ENCODE assay signal across 22 cellular contexts in the genomic region with DNA sequence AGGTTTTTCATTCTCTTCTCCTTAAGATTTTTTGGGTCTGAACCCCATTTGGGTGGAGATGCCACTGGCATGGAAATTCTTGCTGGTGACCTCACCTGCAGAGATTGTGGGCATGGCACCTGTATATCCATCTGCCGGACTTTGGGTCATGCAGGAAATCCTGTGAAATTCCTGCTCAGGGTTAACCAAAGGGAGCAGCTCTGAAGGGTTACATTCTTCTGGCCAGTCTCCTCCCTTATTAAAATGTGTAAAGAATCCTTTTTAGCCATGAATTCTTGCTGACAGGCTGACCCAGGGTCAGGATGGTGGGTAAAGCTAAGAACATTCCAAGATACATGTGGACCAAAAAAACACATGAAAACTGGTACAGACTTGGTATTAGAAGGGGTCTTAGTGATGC. TPM values are rescaled to one million over a fixed set of nuclear protein-coding genes. Genes with fewer than 3 reads are reported as not detected.
DNase-seq lines count a peak whose midpoint lies in the region; ATAC-seq, FAIRE-seq and TF ChIP-seq lines count a peak whose summit lies in the region.
"Had no signal": no experiment of that assay in that cellular context is flagged by ENCODE, and none has a peak within 500 bp of the region (broad histone marks: within the 10 kb centered on the region; RNA-seq: fewer than 3 reads in every experiment).

No MANE protein-coding gene starts in this region.

- no peaks in the 10 kb centered on the region for H3K36me3 ChIP-seq in endothelial cell of umbilical vein (ENCODE audit: control insufficient read depth in 2 of 2, extremely low read depth in 1 of 2, insufficient read depth in 2 of 2, low read length in 2 of 2)
- peaks cover 11% of the 10 kb centered on the region for H3K36me3 ChIP-seq in upper lobe of right lung
- H3K36me3 ChIP-seq: BLaER1 had no signal

- dilution Hi-C loops in endothelial cell of umbilical vein (cut with MboI; ENCODE audit: extremely low pct_ligation_motif_present, low sequenced_read_pairs): no loop called here

- no peaks in the 10 kb centered on the region for H3K27me3 ChIP-seq in endothelial cell of umbilical vein (ENCODE audit: control insufficient read depth in 2 of 2, insufficient read depth in 2 of 2, low read length in 2 of 2)
- H3K27me3 ChIP-seq in upper lobe of right lung: no peaks in the 10 kb centered on the region
- H3K27me3 ChIP-seq: BLaER1, SJSA1 had no signal

- no peak overlapping the region for H3K9ac ChIP-seq in endothelial cell of umbilical vein (replicated peaks; ENCODE audit: extremely low read depth, insufficient read depth, low read length)
- H3K9ac ChIP-seq: BLaER1 had no signal

- no TSS peak for BruUV-seq in endothelial cell of umbilical vein (replicated peaks; lab: Mats Ljungman, UMichigan)

- no peak for FAIRE-seq in endothelial cell of umbilical vein (lab: Jason Lieb, UNC)
- FAIRE-seq: GM12891, RCC 7860 had no signal

- ATAC-seq in upper lobe of right lung: peak; percentile 59
- ATAC-seq in HG02588 (IDR thresholded peaks at IDR 0.05; ENCODE audit: unreplicated experiment): no peak
- no peak for ATAC-seq in activated CD4-positive, CD25-positive, alpha-beta regulatory T cell treated with anti-CD3 and anti-CD28 coated beads, Interleukin-2, amount 50 U/mL, for 24 hours
- ATAC-seq: Right ventricle myocardium inferior had no signal

- H3K9me1 ChIP-seq in endothelial cell of umbilical vein (replicated peaks; ENCODE audit: control insufficient read depth, extremely low read depth, insufficient read depth, low read length): no peaks in the 10 kb centered on the region

- no peak for TF ChIP-seq POLR2A in endothelial cell of umbilical vein (IDR thresholded peaks at IDR 0.05; ENCODE audit: low read depth, low read length)

- POLR2A ChIA-PET in endothelial cell of umbilical vein (lab: Charles Lee): no interaction called here

- H3K4me3 ChIP-seq in endothelial cell of umbilical vein (replicated peaks in 1 of 3; ENCODE audit: insufficient read depth in 1 of 3, low read depth in 1 of 3, low read length in 3 of 3) (no peak overlapping the region), upper lobe of right lung (no peak overlapping the region)
- H3K4me3 ChIP-seq: BLaER1, SJSA1 had no signal

- no peaks in the 10 kb centered on the region for H3K9me3 ChIP-seq in endothelial cell of umbilical vein (replicated peaks; ENCODE audit: control insufficient read depth, insufficient read depth, low read length)
- no peaks in the 10 kb centered on the region for H3K9me3 ChIP-seq in upper lobe of right lung
- H3K9me3 ChIP-seq: BLaER1, SJSA1 had no signal

- intact Hi-C loops in endothelial cell of umbilical vein (cut with micrococcal nuclease) (no loop called here), upper lobe of right lung (cut with DNase I) (no loop called here)

- no peaks in the 10 kb centered on the region for H3K79me2 ChIP-seq in endothelial cell of umbilical vein (ENCODE audit: control insufficient read depth, insufficient read depth, low read length)

- H3K27ac ChIP-seq in endothelial cell of umbilical vein (ENCODE audit: insufficient read depth, low read depth, low read length) (no peak overlapping the region), upper lobe of right lung (no peak overlapping the region)
- H3K27ac ChIP-seq: BLaER1, SJSA1 had no signal

- H3K4me1 ChIP-seq in endothelial cell of umbilical vein (ENCODE audit: control insufficient read depth, extremely low read depth, insufficient read depth, low read length) (no peaks in the 10 kb centered on the region), upper lobe of right lung (no peaks in the 10 kb centered on the region)
- H3K4me1 ChIP-seq: BLaER1 had no signal

- H3K4me2 ChIP-seq in endothelial cell of umbilical vein (ENCODE audit: insufficient read depth, low read length): no peak overlapping the region
- H3K4me2 ChIP-seq: BLaER1 had no signal

- DNase-seq in HT1080 (ENCODE audit: low read depth): peak; percentile 32
- peak; percentile 46 for DNase-seq in amniotic epithelial cell (ENCODE audit: low read depth)
- DNase-seq in endothelial cell of umbilical vein (ENCODE audit: low read depth, low spot score): no peak
- no peak for DNase-seq in upper lobe of right lung
- no peak for DNase-seq in NCI-H510A treated with DMSO at 0.1 percent for 48 hours (lab: John Stamatoyannopoulos, UW)
- DNase-seq in NCI-H2107 (lab: John Stamatoyannopoulos, UW): no peak
- DNase-seq: CD4-positive, alpha-beta T cell; COR-L47; DND-41; KBM-7; NCI-H1092 treated with DMSO at 0.1 percent for 48 hours; NCI-H146; NCI-H2029; NCI-H345; NCI-H524 treated with DMSO at 0.1 percent for 48 hours had no signal

- no peaks in the 10 kb centered on the region for H4K20me1 ChIP-seq in endothelial cell of umbilical vein (replicated peaks; ENCODE audit: control insufficient read depth, extremely low read depth, insufficient read depth, low read length)
- H4K20me1 ChIP-seq: BLaER1 had no signal

- CTCF ChIA-PET in endothelial cell of umbilical vein (lab: Charles Lee): interaction anchor here (1.2 kb wide), 1 partner anchor 92 kb away, joined by 3 read pairs; no protein-coding TSS in a partner anchor

- H2AFZ ChIP-seq in endothelial cell of umbilical vein (ENCODE audit: low read depth, low read length): no peak overlapping the region

- TF ChIP-seq CTCF in endothelial cell of umbilical vein (IDR thresholded peaks at IDR 0.05; ENCODE audit: extremely low read depth in 1 of 2, insufficient read depth in 1 of 2, low read depth in 1 of 2, low read length in 2 of 2) (no peak), upper lobe of right lung (IDR thresholded peaks at IDR 0.05) (no peak)

TF ChIP-seq in endothelial cell of umbilical vein, 7 proteins besides CTCF, POLR2A, EP300 and RAD21:
- TF ChIP-seq GATA2 (IDR thresholded peaks at IDR 0.05; ENCODE audit: insufficient read depth, insufficient read length, low read depth, low read length) (no peak), FOS (IDR thresholded peaks at IDR 0.05; ENCODE audit: borderline replicate concordance, insufficient read depth, low read length) (peak; percentile 8)

RNA-seq across cellular contexts. Expression of a gene that starts 27.4 kb away (rescaled TPM):
- total RNA-seq in HT1080 (2014; rRNA removed; shearing (Covaris generic)): 5.3 and 6.2 TPM in 2 replicates
- 4.0 TPM in 2 replicates for polyA plus RNA-seq in HT1080 (2015; cell fraction: cytosol; rRNA removed)
- polyA plus RNA-seq in HT1080 (2015; cell fraction: nucleus; rRNA removed): 6.2 and 6.8 TPM in 2 replicates
- total RNA-seq in endothelial cell of umbilical vein (2.2 and 2.9 TPM in 2 replicates), upper lobe of right lung (58.8 TPM)
- polyA plus RNA-seq in endothelial cell of umbilical vein: 0.30 and 0.57 TPM in 2 replicates
- polyA plus RNA-seq in endothelial cell of umbilical vein (2011; cell fraction: cytosol; rRNA removed): 0.59 and 0.62 TPM in 2 replicates
- 1.4 and 1.7 TPM in 2 replicates for polyA plus RNA-seq in endothelial cell of umbilical vein (2011; cell fraction: nucleus; rRNA removed)
- polyA plus RNA-seq in endothelial cell of umbilical vein (2012): 0.41 and 2.2 TPM in 2 replicates
- 1.1 and 1.2 TPM in 2 replicates for polyA minus RNA-seq in endothelial cell of umbilical vein
- 0.31 TPM for polyA minus RNA-seq in endothelial cell of umbilical vein (2011; cell fraction: cytosol; rRNA and poly(A)+ RNA removed)
- polyA minus RNA-seq in endothelial cell of umbilical vein (2011; cell fraction: nucleus; rRNA and poly(A)+ RNA removed): 2.6 and 3.0 TPM in 2 replicates

Comparison
In these comparisons a context has a peak if more than half of its experiments do, and no peak if none do; other contexts are left out.
1. DNase-seq: peak in HT1080 (single experiment) and amniotic epithelial cell (single experiment); none in endothelial cell of umbilical vein (single experiment), upper lobe of right lung (single experiment), NCI-H510A treated with DMSO at 0.1 percent for 48 hours (single experiment) and NCI-H2107 (single experiment).